10 cellular contexts compared by ENCODE assay signal in genomic region chr3:156010829-156011228, GRCh38.
A peak's percentile ranks its signal among the peaks of the same experiment; 100 is the strongest.
DNase-seq lines count a peak whose midpoint lies in the region; ATAC-seq and TF ChIP-seq lines count a peak whose summit lies in the region.
"Had no signal": no experiment of that assay in that cellular context is flagged by ENCODE, and none has a peak within 500 bp of the region (broad histone marks: within the 10 kb centered on the region; RNA-seq: fewer than 3 reads in every experiment).

No MANE protein-coding gene starts in this region.

- no peak overlapping the region for H3K27ac Mint-ChIP-seq in immature natural killer cell

- no peak overlapping the region for H3K27ac ChIP-seq in SU-DHL-6 (ENCODE audit: low read depth, low read length)
- H3K27ac ChIP-seq: epithelial cell of prostate, vagina had no signal

- H3K4me3 ChIP-seq in HFF-Myc (replicated peaks; ENCODE audit: low read depth, low read length) (no peak overlapping the region), SU-DHL-6 (ENCODE audit: insufficient read depth, low read length, poor library complexity, severe bottlenecking) (no peak overlapping the region)
- H3K4me3 ChIP-seq: vagina had no signal

- H3K9ac ChIP-seq in SU-DHL-6 (ENCODE audit: low read length): no peak overlapping the region

- H3F3A ChIP-seq in SU-DHL-6 (ENCODE audit: insufficient read depth): no peaks in the 10 kb centered on the region

- H3K27me3 ChIP-seq in SU-DHL-6 (ENCODE audit: low read length): no peaks in the 10 kb centered on the region
- H3K27me3 ChIP-seq: vagina had no signal

- H4K20me1 ChIP-seq in SU-DHL-6 (ENCODE audit: low read depth, low read length): no peaks in the 10 kb centered on the region

- peak; percentile 27 for TF ChIP-seq CTCF in HFF-Myc (IDR thresholded peaks at IDR 0.05; ENCODE audit: low read depth, low read length, missing control alignments)
- TF ChIP-seq CTCF in SU-DHL-6 (IDR thresholded peaks at IDR 0.05; ENCODE audit: insufficient read depth, low read length, poor library complexity, severe bottlenecking): peak; percentile 19

- no peaks in the 10 kb centered on the region for H3K36me3 Mint-ChIP-seq in immature natural killer cell

- DNase-seq in COLO668 (lab: John Stamatoyannopoulos, UW; ENCODE audit: unreplicated experiment) (peak; percentile 25), HFF-Myc (ENCODE audit: extremely low read depth, low read depth) (no peak), kidney tubule cell (ENCODE audit: low spot score) (peak; percentile 15), immature natural killer cell (no peak)
- no peak for DNase-seq in stimulated activated CD4-positive, alpha-beta T cell treated with anti-CD3 and anti-CD28 coated beads, Interleukin-4, amount 100 ng/mL, for 24 hours

- no peak overlapping the region for H2AFZ ChIP-seq in SU-DHL-6 (ENCODE audit: low read depth, low read length, severe bottlenecking)

- H3K79me2 ChIP-seq in SU-DHL-6 (ENCODE audit: insufficient read depth, low read length): no peaks in the 10 kb centered on the region

- no peaks in the 10 kb centered on the region for H3K4me1 Mint-ChIP-seq in immature natural killer cell

- H3K27me3 Mint-ChIP-seq in immature natural killer cell (ENCODE audit: low read depth in 3 of 3): peaks cover 0 to 10% (median 5%) of the 10 kb centered on the region in 3 donors

- no peaks in the 10 kb centered on the region for H3K36me3 ChIP-seq in SU-DHL-6 (ENCODE audit: low read length)
- H3K36me3 ChIP-seq: vagina had no signal

- H3K4me2 ChIP-seq in SU-DHL-6 (ENCODE audit: low read depth, low read length, poor library complexity, severe bottlenecking): no peak overlapping the region

- no peaks in the 10 kb centered on the region for H3K9me3 ChIP-seq in SU-DHL-6 (ENCODE audit: insufficient read depth, low read length)
- H3K9me3 ChIP-seq: vagina had no signal

- H3K9me2 ChIP-seq in SU-DHL-6 (replicated peaks; ENCODE audit: insufficient read depth, low read length): no peaks in the 10 kb centered on the region

- no peaks in the 10 kb centered on the region for H3K9me3 Mint-ChIP-seq in immature natural killer cell

- no peak for ATAC-seq in GM21619 (IDR thresholded peaks at IDR 0.05; ENCODE audit: unreplicated experiment)
- no peak for ATAC-seq in HG02884 (IDR thresholded peaks at IDR 0.05; ENCODE audit: unreplicated experiment)

- H3K4me3 Mint-ChIP-seq in immature natural killer cell: no peak overlapping the region

Comparison
In these comparisons a context has a peak if more than half of its experiments do, and no peak if none do; other contexts are left out.
1. DNase-seq: peak in COLO668 (single experiment) and kidney tubule cell (single experiment); none in HFF-Myc (single experiment), immature natural killer cell (0 of 3) and stimulated activated CD4-positive, alpha-beta T cell treated with anti-CD3 and anti-CD28 coated beads, Interleukin-4, amount 100 ng/mL, for 24 hours (single experiment).